ENCODE assay signal across 13 cellular contexts in the genomic region with DNA sequence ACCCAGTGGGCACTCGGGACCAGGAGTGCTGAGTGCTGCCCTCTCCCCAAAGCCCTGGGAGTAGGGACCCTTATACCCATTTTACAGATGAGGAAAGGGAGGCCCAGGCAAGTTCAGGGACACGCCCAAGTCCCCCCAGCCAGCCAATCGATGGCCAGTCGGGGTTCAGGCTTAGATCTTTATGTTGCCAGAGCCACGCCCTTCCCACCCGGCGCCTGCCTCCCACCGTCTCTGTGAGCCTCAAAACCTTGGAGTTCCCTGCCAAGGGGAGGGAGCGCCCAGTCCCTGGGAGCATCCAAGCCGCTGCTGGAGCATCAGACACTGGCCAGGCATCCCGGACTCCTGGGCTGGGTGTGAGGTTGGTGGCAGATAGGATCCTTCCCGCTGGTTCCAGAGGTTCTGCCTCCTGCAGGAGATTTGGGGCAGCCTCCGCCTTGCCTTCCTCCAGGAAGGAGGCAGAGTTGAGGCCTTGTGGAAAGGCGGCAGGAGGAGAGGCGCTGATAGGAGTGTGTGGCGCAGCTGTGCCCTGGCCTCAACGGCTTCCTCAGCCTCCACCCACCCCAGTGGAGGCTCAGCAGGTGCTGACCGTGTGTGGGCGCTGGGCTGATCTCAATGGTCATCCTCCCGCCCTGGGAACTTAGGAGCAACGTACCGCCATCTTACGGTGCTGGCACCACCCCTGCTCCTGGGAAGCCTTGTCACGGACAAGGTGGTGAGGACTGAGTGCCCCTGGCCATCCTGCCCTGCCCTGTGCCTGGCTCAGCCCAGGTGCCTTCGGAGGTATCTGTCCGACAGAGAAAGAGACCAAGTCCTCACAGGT. TPM values are rescaled to one million over a fixed set of nuclear protein-coding genes. Genes with fewer than 3 reads are reported as not detected.
DNase-seq lines count a peak whose midpoint lies in the region; ATAC-seq and TF ChIP-seq lines count a peak whose summit lies in the region.
"Had no signal": no experiment of that assay in that cellular context is flagged by ENCODE, and none has a peak within 500 bp of the region (broad histone marks: within the 10 kb centered on the region; RNA-seq: fewer than 3 reads in every experiment).

No MANE protein-coding gene starts in this region.

- H3K9me3 ChIP-seq in HUES64 (ENCODE audit: insufficient read depth, low read depth, low read length) (no peaks in the 10 kb centered on the region), thyroid gland (no peaks in the 10 kb centered on the region)

- H3K4me1 ChIP-seq in HUES64 (ENCODE audit: insufficient read depth, low read length) (peaks cover 29% of the 10 kb centered on the region), thyroid gland (peaks cover 31 to 44% of the 10 kb centered on the region in 2 donors)
- H3K4me1 ChIP-seq: parathyroid adenoma had no signal

- DNase-seq in astrocyte of the cerebellum (ENCODE audit: low read depth) (no peak), left colon (peak; percentile 40 to 54), thyroid gland (no peak)
- no peak for DNase-seq in activated CD8-positive, alpha-beta memory T cell treated with anti-CD3 and anti-CD28 coated beads, Interleukin-2, amount 50 U/mL, for 4 hours
- DNase-seq: CD8-positive, alpha-beta T cell; cortex of kidney; NCI-H82; SHP77 treated with DMSO at 0.1 percent for 48 hours; stimulated activated CD8-positive, alpha-beta memory T cell treated with anti-CD3 and anti-CD28 coated beads, Interleukin-4, amount 100 ng/mL, for 48 hours had no signal

- no peaks in the 10 kb centered on the region for H3K27me3 ChIP-seq in HUES64 (ENCODE audit: insufficient read depth, low read length)
- H3K27me3 ChIP-seq in thyroid gland, result no peaks in the 10 kb centered on the region

- peak overlapping the region; percentile 33; the same call in 1 of the 2 replicates for H3K9ac ChIP-seq in HUES64 (ENCODE audit: low read depth, low read length)
- H3K9ac ChIP-seq: parathyroid adenoma had no signal

- TF ChIP-seq POLR2A in thyroid gland (IDR thresholded peaks at IDR 0.05), result no peak

- H3K36me3 ChIP-seq in HUES64 (ENCODE audit: insufficient read depth, low read length) (no peaks in the 10 kb centered on the region), thyroid gland (no peaks in the 10 kb centered on the region)

- TF ChIP-seq CTCF in astrocyte of the cerebellum (IDR thresholded peaks at IDR 0.05; ENCODE audit: low read depth, low read length, missing control alignments) (peak; percentile 8), thyroid gland (IDR thresholded peaks at IDR 0.05) (no peak)

- in situ Hi-C loops in astrocyte of the cerebellum (cut with HindIII; ENCODE audit: low sequenced_read_pairs), result no loop called here

- intact Hi-C loops in left colon (cut with DNase I, micrococcal nuclease), result no loop called here
- intact Hi-C loops in thyroid gland (cut with DNase I), result no loop called here

- 92% methylated on average over 26 of the region's 26 CpGs for WGBS in HUES64
- 88 to 94% methylated on average over 18 of the region's 26 CpGs for WGBS in thyroid gland, 2 donors

- H3K27ac ChIP-seq in HUES64 (ENCODE audit: low read depth, low read length) (peak overlapping the region; percentile 72; the same call in 1 of the 2 replicates), thyroid gland (peak overlapping the region; percentile 81 to 86 (median 85))
- H3K27ac ChIP-seq: parathyroid adenoma had no signal

- H3K4me3 ChIP-seq in HUES64 (ENCODE audit: low read length) (no peak overlapping the region), astrocyte of the cerebellum (ENCODE audit: low read depth, low read length) (no peak overlapping the region), thyroid gland (replicated peaks in 1 of 3) (no peak overlapping the region)

- ATAC-seq in left colon (peak; percentile 6), HG03039 (IDR thresholded peaks at IDR 0.05; ENCODE audit: unreplicated experiment) (no peak), esophagus mucosa (no peak)
- ATAC-seq: CD8-positive, alpha-beta T cell had no signal

RNA-seq across cellular contexts. Expression of gene NCS1, which starts 10.1 kb away (rescaled TPM):
- polyA plus RNA-seq in HUES64 (2013, experiment 1 of 2), result 20.3 TPM
- 24.7 TPM for polyA plus RNA-seq in HUES64 (2013, experiment 2 of 2)
- 10 to 100 TPM in 1 of 2 donors, 1 to 10 TPM in 1; 2.1 to 23.7 TPM for total RNA-seq in left colon
- total RNA-seq in thyroid gland, result 10 to 100 TPM; 31.0 to 85.4 (median 61.2) TPM
- total RNA-seq in esophagus mucosa, result 19.7 TPM

Comparison
In these comparisons a context has a peak if more than half of its experiments do, and no peak if none do; other contexts are left out.
1. DNase-seq: peak in left colon (2 of 2); none in astrocyte of the cerebellum (single experiment), thyroid gland (0 of 2) and activated CD8-positive, alpha-beta memory T cell treated with anti-CD3 and anti-CD28 coated beads, Interleukin-2, amount 50 U/mL, for 4 hours (single experiment).